8 cellular contexts compared by ENCODE assay signal in the genomic region with DNA sequence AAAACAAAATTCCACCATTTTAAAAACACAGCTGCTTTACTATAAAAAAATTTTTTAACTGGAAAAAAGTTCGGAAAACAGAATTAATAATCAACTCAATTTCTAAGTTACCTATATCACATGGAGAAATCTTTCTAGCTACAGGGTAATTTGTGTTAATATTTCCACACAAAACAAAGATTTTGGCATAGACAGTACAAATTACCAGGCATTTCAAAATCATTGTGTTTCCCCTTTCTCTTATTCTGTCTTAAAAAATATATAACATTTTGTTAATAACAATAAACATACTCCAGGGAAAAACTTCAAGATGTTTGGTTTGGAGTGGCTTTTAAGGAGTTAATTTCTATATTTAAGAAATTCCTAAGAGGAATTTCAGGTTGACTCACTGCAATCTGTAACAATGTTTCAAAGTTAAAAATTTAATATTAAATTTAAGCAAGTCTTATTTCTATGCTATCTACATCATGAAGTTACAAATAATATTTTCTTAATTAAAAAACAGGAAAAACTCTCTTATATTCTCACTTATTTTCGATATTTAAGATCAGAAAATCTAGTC.
DNase-seq lines count a peak whose midpoint lies in the region; TF ChIP-seq lines count a peak whose summit lies in the region.

No MANE protein-coding gene starts in this region.

- no peak overlapping the region for H3K4ac ChIP-seq in mesenchymal stem cell (ENCODE audit: low read depth in 1 of 2, low read length in 2 of 2)

- H3K14ac ChIP-seq in mesenchymal stem cell (ENCODE audit: low read length in 2 of 2): no peak overlapping the region

- no peak overlapping the region for H2BK12ac ChIP-seq in mesenchymal stem cell (ENCODE audit: low read length in 2 of 2)

- H3K4me3 ChIP-seq in left ventricle myocardium inferior: peak overlapping the region; percentile 66
- H3K4me3 ChIP-seq in mesenchymal stem cell (ENCODE audit: insufficient read depth in 1 of 2, low read depth in 1 of 2, low read length in 2 of 2): peak overlapping the region in 1 of 2 experiments; percentile 87
- peak overlapping the region; percentile 56 to 59 for H3K4me3 ChIP-seq in vagina

- H3K79me1 ChIP-seq in mesenchymal stem cell (replicated peaks; ENCODE audit: low read length, poor library complexity, severe bottlenecking): no peaks in the 10 kb centered on the region

- H2BK120ac ChIP-seq in mesenchymal stem cell (ENCODE audit: low read depth, low read length): no peak overlapping the region

- peak overlapping the region; percentile 89 for H3K27ac ChIP-seq in left ventricle myocardium inferior (replicated peaks)
- H3K27ac ChIP-seq in mesenchymal stem cell (ENCODE audit: low read length, poor library complexity, severe bottlenecking): no peak overlapping the region
- peak overlapping the region; percentile 94 for H3K27ac ChIP-seq in vagina

- no peak overlapping the region for H2BK15ac ChIP-seq in mesenchymal stem cell (ENCODE audit: low read depth, poor library complexity, severe bottlenecking)

- DNase-seq in left ventricle myocardium inferior (no peak), cardiac septum (ENCODE audit: low spot score) (no peak), mesenchymal stem cell (no peak), vagina (ENCODE audit: extremely low spot score in 2 of 2) (no peak), SHP77 treated with DMSO at 0.1 percent for 48 hours (lab: John Stamatoyannopoulos, UW) (no peak), NCI-H526 treated with DMSO at 0.1 percent for 48 hours (lab: John Stamatoyannopoulos, UW) (no peak)
- DNase-seq in central memory CD4-positive, alpha-beta T cell: no peak

- H2BK5ac ChIP-seq in mesenchymal stem cell (ENCODE audit: low read depth, low read length, poor library complexity, severe bottlenecking): peak overlapping the region; percentile 19

- H2AK5ac ChIP-seq in mesenchymal stem cell (ENCODE audit: low read length, severe bottlenecking): no peak overlapping the region

- no peak overlapping the region for H4K91ac ChIP-seq in mesenchymal stem cell (ENCODE audit: low read length)

- H3K18ac ChIP-seq in mesenchymal stem cell (ENCODE audit: low read depth in 1 of 2, low read length in 2 of 2): no peak overlapping the region

- no peak for TF ChIP-seq CTCF in left ventricle myocardium inferior (IDR thresholded peaks at IDR 0.05; ENCODE audit: borderline replicate concordance)
- no peak for TF ChIP-seq CTCF in brain (conservative IDR thresholded peaks at IDR 0.05)
- no peak for TF ChIP-seq CTCF in vagina (IDR thresholded peaks at IDR 0.05)

- H3K36me3 ChIP-seq in left ventricle myocardium inferior (peaks cover 5% of the 10 kb centered on the region), mesenchymal stem cell (ENCODE audit: control insufficient read depth in 1 of 2, insufficient read depth in 2 of 2, low read depth in 1 of 2, low read length in 2 of 2) (peaks cover 0 to 7% of the 10 kb centered on the region in 2 experiments), vagina (no peaks in the 10 kb centered on the region)

- H3K4me1 ChIP-seq in left ventricle myocardium inferior (peaks cover 65% of the 10 kb centered on the region), mesenchymal stem cell (ENCODE audit: control insufficient read depth, insufficient read depth, low read depth, low read length) (peaks cover 7% of the 10 kb centered on the region), vagina (peaks cover 57% of the 10 kb centered on the region)

- no peak for TF ChIP-seq POLR2A in vagina (IDR thresholded peaks at IDR 0.05)

- no peak overlapping the region for H3K4me2 ChIP-seq in mesenchymal stem cell (ENCODE audit: low read length, poor library complexity, severe bottlenecking)

- intact Hi-C loops in left ventricle myocardium inferior (cut with micrococcal nuclease): loop anchor here (10.0 kb wide), 1 partner anchor 51 kb away; no protein-coding TSS in a partner anchor
- intact Hi-C loops in cardiac septum (cut with DNase I): loop anchor here (2.0 to 5.0 kb wide), 4 partner anchors 51 to 447 kb away; a partner anchor contains a TSS
- intact Hi-C loops in vagina (cut with DNase I): loop anchor here (5.0 kb wide), 1 partner anchor 367 kb away; no protein-coding TSS in a partner anchor

- peak overlapping the region; percentile 91 to 100 (median 95) for H3K4me3 Mint-ChIP-seq in brain

- H3K36me3 Mint-ChIP-seq in brain: peaks cover 31% of the 10 kb centered on the region

- H3K4me1 Mint-ChIP-seq in brain: peaks cover 67% of the 10 kb centered on the region

- no peak overlapping the region for H3K23ac ChIP-seq in mesenchymal stem cell (ENCODE audit: low read length in 2 of 2)

- peaks cover 12% of the 10 kb centered on the region for H3K27me3 Mint-ChIP-seq in brain

- no peak overlapping the region for H4K8ac ChIP-seq in mesenchymal stem cell (ENCODE audit: low read length)

- 0% methylated on average over 1 of the region's 2 CpGs for whole genome bisulfite sequencing in mesenchymal stem cell

- H3K27ac Mint-ChIP-seq in brain: peak overlapping the region in 4 of 5 experiments; percentile 86 to 100 (median 97)

- H3K9me3 Mint-ChIP-seq in brain: peaks cover 0 to 2% (median 0%) of the 10 kb centered on the region in 5 experiments

- H3K27me3 ChIP-seq in left ventricle myocardium inferior (ENCODE audit: low read depth) (no peaks in the 10 kb centered on the region), mesenchymal stem cell (ENCODE audit: control insufficient read depth in 1 of 2, insufficient read depth in 1 of 2, low read length in 2 of 2) (no peaks in the 10 kb centered on the region), vagina (no peaks in the 10 kb centered on the region)

- H3K9me3 ChIP-seq in left ventricle myocardium inferior (replicated peaks): no peaks in the 10 kb centered on the region
- no peaks in the 10 kb centered on the region for H3K9me3 ChIP-seq in mesenchymal stem cell (ENCODE audit: control insufficient read depth, low read length)
- H3K9me3 ChIP-seq in vagina: no peaks in the 10 kb centered on the region

- H3K9ac ChIP-seq in mesenchymal stem cell (ENCODE audit: low read length): peak overlapping the region; percentile 98

- no peak overlapping the region for H2AFZ ChIP-seq in mesenchymal stem cell (ENCODE audit: low read depth, low read length)
